ENCODE assay signal across 8 cellular contexts in genomic region chr11:44110231-44110679, GRCh38. TPM values are rescaled to one million over a fixed set of nuclear protein-coding genes. Genes with fewer than 3 reads are reported as not detected.
DNase-seq lines count a peak whose midpoint lies in the region; ATAC-seq lines count a peak whose summit lies in the region.

No MANE protein-coding gene starts in this region.

- peak; percentile 10 for DNase-seq in GM04504 (ENCODE audit: low read depth)
- peak; percentile 56 for DNase-seq in HuH-7 (ENCODE audit: low spot score)
- DNase-seq in RPMI8226, result peak; percentile 54
- peak; percentile 78 for DNase-seq in activated effector memory CD4-positive, alpha-beta T cell treated with anti-CD3 and anti-CD28 coated beads, Interleukin-2, amount 50 U/mL, for 16 hours
- peak in 41 of 42 donors; percentile 19 to 79 (median 60) for DNase-seq in head of caudate nucleus
- peak; percentile 70 for DNase-seq in sciatic nerve (ENCODE audit: low spot score)
- DNase-seq in globus pallidus (ENCODE audit: low spot score), result no peak

- ATAC-seq in GM21576 (IDR thresholded peaks at IDR 0.05; ENCODE audit: unreplicated experiment), result peak; percentile 97
- ATAC-seq in sciatic nerve, result peak; percentile 79

- intact Hi-C loops in head of caudate nucleus (cut with DNase I) (no loop called here), sciatic nerve (cut with DNase I) (loop anchor here (10.0 kb wide), 1 partner anchor 425 kb away; no protein-coding TSS in a partner anchor)

RNA-seq across cellular contexts. Expression of gene EXT2, which starts 14.8 kb away (rescaled TPM):
- 58.7 TPM for total RNA-seq in sciatic nerve

RNA-seq across cellular contexts. Expression of gene ACCS, which starts 44.2 kb away (rescaled TPM):
- 71.6 TPM for total RNA-seq in sciatic nerve
